Comparison of ENCODE assay signal across 1 cellular context in the genomic region with DNA sequence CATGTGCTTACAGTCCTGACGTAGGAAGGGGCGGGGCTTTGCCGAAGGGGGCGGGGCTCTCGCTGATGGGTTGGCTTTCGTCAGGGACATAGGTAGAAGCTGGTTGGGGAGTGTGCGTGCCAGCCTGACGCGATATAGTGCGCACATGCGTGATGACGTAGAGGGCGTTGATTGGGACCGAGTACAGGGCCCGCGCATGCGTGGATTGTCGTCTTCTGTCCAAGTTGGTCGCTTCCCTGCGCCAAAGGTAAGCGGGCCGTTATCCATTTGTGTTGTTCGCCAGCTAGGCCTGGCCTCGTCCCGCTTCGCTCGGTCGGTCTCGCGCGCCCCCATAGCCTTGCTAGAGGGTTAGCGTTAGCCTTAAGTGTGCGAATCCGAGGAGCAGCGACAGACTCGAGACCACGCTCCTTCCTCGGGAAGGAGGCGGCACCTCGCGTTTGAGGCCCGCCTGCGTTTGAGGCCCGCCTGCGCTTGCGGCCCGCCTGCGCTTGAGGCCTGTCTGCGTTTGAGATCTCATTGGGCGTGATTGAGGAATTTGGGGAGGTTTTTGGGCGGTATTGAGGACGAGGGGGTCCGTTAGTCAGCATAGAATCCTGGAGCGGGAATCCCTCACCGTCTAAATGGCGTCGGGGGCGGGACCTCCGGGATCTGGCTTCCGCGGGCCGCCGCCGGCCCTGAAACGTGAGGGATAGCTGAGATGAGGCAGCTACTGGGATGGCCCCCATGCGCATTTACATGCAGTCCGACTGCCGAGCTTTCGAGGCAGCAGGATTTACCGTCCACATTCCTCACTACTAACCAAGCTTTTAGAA.
TF ChIP-seq lines count a peak whose summit lies in the region.

XRCC6 (plus strand) TSS at position 197 of the 812 bp plus-strand sequence. CDS start 710 bp downstream, outside the sequence.

TF ChIP-seq in GM12878, 131 proteins besides CTCF, POLR2A, EP300 and RAD21 (continued from another document):
- peak; percentile 50; the same call in 1 of the 2 replicates for TF ChIP-seq ZBTB40 (IDR thresholded peaks at IDR 0.05; ENCODE audit: borderline replicate concordance)
- TF ChIP-seq YY1 (IDR thresholded peaks at IDR 0.05; ENCODE audit: low read depth, low read length): peak; percentile 93
- TF ChIP-seq RELA (IDR thresholded peaks at IDR 0.05; ENCODE audit: borderline replicate concordance, partially characterized antibody): peak; percentile 47
- TF ChIP-seq SREBF1 (IDR thresholded peaks at IDR 0.05; ENCODE audit: low read length): no peak
- TF ChIP-seq RFX5 (IDR thresholded peaks at IDR 0.05; ENCODE audit: low read depth, low read length): peak; percentile 85
- TF ChIP-seq PAX5 (IDR thresholded peaks at IDR 0.05; ENCODE audit: borderline replicate concordance, low read depth, low read length): no peak
- peak; percentile 39; the same call in 1 of the 3 replicates for TF ChIP-seq POU2F2 (IDR thresholded peaks at IDR 0.05; ENCODE audit: borderline replicate concordance, low read depth, low read length)
- peak; percentile 33; the same call in 1 of the 2 replicates for TF ChIP-seq SMAD5 (IDR thresholded peaks at IDR 0.05; ENCODE audit: low read depth)
- peak; percentile 81 to 85 for TF ChIP-seq BHLHE40 (IDR thresholded peaks at IDR 0.05; ENCODE audit: borderline replicate concordance in 1 of 2, low read depth in 2 of 2, low read length in 1 of 2)
- TF ChIP-seq MYB (IDR thresholded peaks at IDR 0.05; ENCODE audit: borderline replicate concordance, low read depth, low read length): no peak
- TF ChIP-seq POLR2AphosphoS5 (IDR thresholded peaks at IDR 0.05; ENCODE audit: low read length): peak; percentile 97
- TF ChIP-seq NR2F1 (conservative IDR thresholded peaks at IDR 0.05): no peak
- no peak for TF ChIP-seq TARDBP (IDR thresholded peaks at IDR 0.05; ENCODE audit: borderline replicate concordance)
- TF ChIP-seq ATF7 (IDR thresholded peaks at IDR 0.05; ENCODE audit: low read depth): peak; percentile 87
- 0 out of 2 replicates have a peak, but pooled peaks have one; percentile 43 for TF ChIP-seq PML (IDR thresholded peaks at IDR 0.05; ENCODE audit: low read length)
- TF ChIP-seq CHD1 (IDR thresholded peaks at IDR 0.05; ENCODE audit: low read depth, low read length): no peak
- peak; percentile 74 for TF ChIP-seq GABPA (IDR thresholded peaks at IDR 0.05; ENCODE audit: low read depth)
- TF ChIP-seq HCFC1 (IDR thresholded peaks at IDR 0.05; ENCODE audit: low read length): peak; percentile 39
- peak; percentile 9 for TF ChIP-seq HDAC6 (IDR thresholded peaks at IDR 0.05; ENCODE audit: unreplicated experiment)
- TF ChIP-seq SUZ12 (IDR thresholded peaks at IDR 0.05; ENCODE audit: unreplicated experiment): no peak
- peak; percentile 93 for TF ChIP-seq RB1 (IDR thresholded peaks at IDR 0.05; ENCODE audit: borderline replicate concordance)
- TF ChIP-seq KDM1A (IDR thresholded peaks at IDR 0.05; ENCODE audit: borderline replicate concordance): no peak
